ENCODE assay signal across 8 cellular contexts in genomic region chr22:39471421-39472141, GRCh38. TPM values are rescaled to one million over a fixed set of nuclear protein-coding genes. Genes with fewer than 3 reads are reported as not detected.
DNase-seq lines count a peak whose midpoint lies in the region; ATAC-seq, FAIRE-seq and TF ChIP-seq lines count a peak whose summit lies in the region.

No MANE protein-coding gene starts in this region.

- WGBS in spleen, 5 donors, result 9 to 23% (median 10%) methylated on average over 13 of the region's 13 CpGs

- no peaks in the 10 kb centered on the region for H3K9me3 ChIP-seq in spleen

- no peak for DNase-seq in GM12891 (ENCODE audit: insufficient read length, low spot score)
- DNase-seq in SW480 (ENCODE audit: low spot score), result peak; percentile 90
- peak; percentile 79 for DNase-seq in glomerular visceral epithelial cell (ENCODE audit: extremely low spot score)
- DNase-seq in spleen, result no peak
- DNase-seq in SHP77 (lab: John Stamatoyannopoulos, UW), result no peak
- no peak for DNase-seq in left lobe of liver (ENCODE audit: low spot score)

- TF ChIP-seq POLR2A in GM12891 (IDR thresholded peaks at IDR 0.05; ENCODE audit: low read depth, low read length), result no peak
- no peak for TF ChIP-seq POLR2A in spleen (IDR thresholded peaks at IDR 0.05)

- peaks cover 29 to 90% (median 62%) of the 10 kb centered on the region in 6 donors for H3K4me1 ChIP-seq in spleen

- H3K36me3 ChIP-seq in spleen, result no peaks in the 10 kb centered on the region

- TF ChIP-seq CTCF in spleen (IDR thresholded peaks at IDR 0.05 in 8 of 11, conservative IDR thresholded peaks at IDR 0.05 in 3 of 11), result no peak

- ATAC-seq in HG02588 (IDR thresholded peaks at IDR 0.05; ENCODE audit: unreplicated experiment) (peak; percentile 47), left lobe of liver (no peak), GM19324 (IDR thresholded peaks at IDR 0.05; ENCODE audit: low FRiP score, unreplicated experiment) (no peak)

- peak; percentile 92 for FAIRE-seq in GM12891 (lab: Jason Lieb, UNC)

- H3K27ac ChIP-seq in spleen, result peak overlapping the region; percentile 63 to 83 (median 74)

- H3K27me3 ChIP-seq in spleen (replicated peaks in 1 of 7), result no peaks in the 10 kb centered on the region

- no peak overlapping the region for H3K4me3 ChIP-seq in spleen

- intact Hi-C loops in spleen (cut with DNase I; ENCODE audit: low total_unique reads), result no loop called here

TF ChIP-seq in GM12891, 5 proteins besides CTCF, POLR2A, EP300 and RAD21:
- no peak for TF ChIP-seq POU2F2 (IDR thresholded peaks at IDR 0.05; ENCODE audit: low read depth, low read length)
- TF ChIP-seq PAX5 (IDR thresholded peaks at IDR 0.05; ENCODE audit: insufficient read depth, low read length, severe bottlenecking), result no peak
- TF ChIP-seq SPI1 (IDR thresholded peaks at IDR 0.05; ENCODE audit: low read depth, low read length), result no peak
- no peak for TF ChIP-seq POLR2AphosphoS5 (IDR thresholded peaks at IDR 0.05; ENCODE audit: low read depth, low read length)
- TF ChIP-seq TAF1 (IDR thresholded peaks at IDR 0.05; ENCODE audit: low read depth, low read length), result no peak

RNA-seq across cellular contexts. Expression of gene MGAT3, which starts 14.8 kb away (rescaled TPM):
- 16.9 TPM for polyA plus RNA-seq in GM12891 (2012; ENCODE audit: low read depth, missing spikeins)
- 10 to 100 TPM in 4 of 7 donors, 1 to 10 TPM in 3; 8.1 to 14.4 (median 10.6) TPM for total RNA-seq in spleen
- 1 to 10 TPM; 1.3 to 4.2 (median 1.5) TPM for polyA plus RNA-seq in spleen
- 0.13 TPM for total RNA-seq in left lobe of liver

RNA-seq across cellular contexts. Expression of gene MIEF1, which starts 30.5 kb away (rescaled TPM):
- polyA plus RNA-seq in GM12891 (2012; ENCODE audit: low read depth, missing spikeins), result 19.6 TPM
- 10 to 100 TPM; 24.4 to 31.4 (median 27.5) TPM for total RNA-seq in spleen
- 10 to 100 TPM in 1 of 3 donors, 1 to 10 TPM in 2; 5.8 to 11.2 (median 6.7) TPM for polyA plus RNA-seq in spleen
- 26.1 TPM for total RNA-seq in left lobe of liver

RNA-seq across cellular contexts. Expression of gene ATF4, which starts 48.8 kb away (rescaled TPM):
- polyA plus RNA-seq in GM12891 (2012; ENCODE audit: low read depth, missing spikeins), result 491 TPM
- total RNA-seq in spleen (100 to 1,000 TPM; 190 to 286 (median 256) TPM), left lobe of liver (134 TPM)
- 100 to 1,000 TPM; 341 to 414 (median 357) TPM for polyA plus RNA-seq in spleen

Comparison
In these comparisons a context has a peak if more than half of its experiments do, and no peak if none do; other contexts are left out.
1. DNase-seq: peak in SW480 (single experiment) and glomerular visceral epithelial cell (single experiment); none in GM12891 (single experiment), spleen (single experiment), SHP77 (0 of 2) and left lobe of liver (single experiment).